8 cellular contexts compared by ENCODE assay signal in genomic region chr10:79905322-79906314, GRCh38. TPM values are rescaled to one million over a fixed set of nuclear protein-coding genes. Genes with fewer than 3 reads are reported as not detected.
DNase-seq lines count a peak whose midpoint lies in the region; ATAC-seq and TF ChIP-seq lines count a peak whose summit lies in the region.

No MANE protein-coding gene starts in this region.

- H3K27ac ChIP-seq in SJSA1, result no peak overlapping the region
- H3K27ac ChIP-seq in esophagus muscularis mucosa (replicated peaks in 1 of 4), result peak overlapping the region; percentile 63 to 83 (median 76)

- H3K36me3 Mint-ChIP-seq in natural killer cell treated with Interleukin-12 subunit alpha and Interleukin-12 subunit beta and Interleukin-15 and Interleukin-18, amount 100 ng/mL, for 72 hours, result no peaks in the 10 kb centered on the region

- peaks cover 40 to 55% of the 10 kb centered on the region in 2 donors for H3K27me3 Mint-ChIP-seq in natural killer cell treated with Interleukin-12 subunit alpha and Interleukin-12 subunit beta and Interleukin-15 and Interleukin-18, amount 100 ng/mL, for 72 hours

- H3K4me3 ChIP-seq in SJSA1 (peak overlapping the region; percentile 43), esophagus muscularis mucosa (peak overlapping the region; percentile 65 to 83 (median 68))

- intact Hi-C loops in esophagus muscularis mucosa (cut with DNase I), result no loop called here

- peaks cover 14 to 17% of the 10 kb centered on the region in 2 donors for H3K4me1 Mint-ChIP-seq in natural killer cell treated with Interleukin-12 subunit alpha and Interleukin-12 subunit beta and Interleukin-15 and Interleukin-18, amount 100 ng/mL, for 72 hours (ENCODE audit: low read depth in 2 of 2)

- TF ChIP-seq EP300 in esophagus muscularis mucosa (IDR thresholded peaks at IDR 0.05), result no peak

- WGBS in esophagus muscularis mucosa, result 24% methylated on average over 10 of the region's 10 CpGs

- no peak overlapping the region for H3K27ac Mint-ChIP-seq in natural killer cell treated with Interleukin-12 subunit alpha and Interleukin-12 subunit beta and Interleukin-15 and Interleukin-18, amount 100 ng/mL, for 72 hours

- TF ChIP-seq CTCF in esophagus muscularis mucosa (IDR thresholded peaks at IDR 0.05), result no peak

- H3K36me3 ChIP-seq in SJSA1 (no peaks in the 10 kb centered on the region), esophagus muscularis mucosa (no peaks in the 10 kb centered on the region)

- no peak for ATAC-seq in natural killer cell treated with Interleukin-12 subunit alpha and Interleukin-12 subunit beta and Interleukin-15 and Interleukin-18, amount 100 ng/mL, for 72 hours
- ATAC-seq in GM21381 (IDR thresholded peaks at IDR 0.05; ENCODE audit: unreplicated experiment), result no peak

- DNase-seq in NCI-H2227 treated with DMSO at 0.1 percent for 48 hours (lab: John Stamatoyannopoulos, UW), result peak; percentile 7
- no peak for DNase-seq in NCI-H2227 (lab: John Stamatoyannopoulos, UW; ENCODE audit: unreplicated experiment)
- peak in 1 of 2 experiments; percentile 36 for DNase-seq in SJSA1 (ENCODE audit: low read depth in 1 of 2, low spot score in 2 of 2)
- no peak for DNase-seq in esophagus muscularis mucosa (ENCODE audit: extremely low spot score)
- DNase-seq in natural killer cell treated with Interleukin-12 subunit alpha and Interleukin-12 subunit beta and Interleukin-15 and Interleukin-18, amount 100 ng/mL, for 72 hours (ENCODE audit: low spot score), result no peak
- no peak for DNase-seq in SHP77 treated with DMSO at 0.1 percent for 48 hours (lab: John Stamatoyannopoulos, UW)
- no peak for DNase-seq in activated CD8-positive, alpha-beta memory T cell treated with anti-CD3 and anti-CD28 coated beads, Interleukin-2, amount 50 U/mL, for 48 hours

- no peaks in the 10 kb centered on the region for H3K9me3 Mint-ChIP-seq in natural killer cell treated with Interleukin-12 subunit alpha and Interleukin-12 subunit beta and Interleukin-15 and Interleukin-18, amount 100 ng/mL, for 72 hours

- peak overlapping the region; percentile 73 for H3K4me3 Mint-ChIP-seq in natural killer cell treated with Interleukin-12 subunit alpha and Interleukin-12 subunit beta and Interleukin-15 and Interleukin-18, amount 100 ng/mL, for 72 hours

- peaks cover 4% of the 10 kb centered on the region for H3K27me3 ChIP-seq in SJSA1 (replicated peaks)
- no peaks in the 10 kb centered on the region for H3K27me3 ChIP-seq in esophagus muscularis mucosa

- no peak for TF ChIP-seq POLR2A in esophagus muscularis mucosa (IDR thresholded peaks at IDR 0.05; ENCODE audit: low read depth)

- H3K9me3 ChIP-seq in SJSA1 (replicated peaks), result no peaks in the 10 kb centered on the region
- H3K9me3 ChIP-seq in esophagus muscularis mucosa, result no peaks in the 10 kb centered on the region

- H3K4me1 ChIP-seq in SJSA1 (replicated peaks) (peaks cover 5% of the 10 kb centered on the region; the same call in 1 of the 2 replicates), esophagus muscularis mucosa (peaks cover 9 to 16% (median 13%) of the 10 kb centered on the region in 4 donors)

RNA-seq across cellular contexts. Expression of gene SFTPD, which starts 43.3 kb away (rescaled TPM):
- 0.29 TPM in 1 of 2 replicates, not detected in the other for total RNA-seq in SJSA1 (2014; rRNA removed; shearing (Covaris generic))
- total RNA-seq in esophagus muscularis mucosa, result 1 to 10 TPM in 3 of 4 donors, under 1 TPM in 1; 0.83 to 3.0 (median 1.5) TPM
- total RNA-seq in natural killer cell treated with Interleukin-12 subunit alpha and Interleukin-12 subunit beta and Interleukin-15 and Interleukin-18, amount 100 ng/mL, for 72 hours, result not detected
